22 cellular contexts compared by ENCODE assay signal in genomic region chr6:37704066-37704465, GRCh38.
"Had no signal": no experiment of that assay in that cellular context is flagged by ENCODE, and none has a peak within 500 bp of the region (broad histone marks: within the 10 kb centered on the region; RNA-seq: fewer than 3 reads in every experiment).

No MANE protein-coding gene starts in this region.

- H3K36me3 ChIP-seq: breast epithelium, left lung, vagina had no signal

- ATAC-seq: left lung; natural killer cell treated with Interleukin-12 subunit alpha and Interleukin-12 subunit beta and Interleukin-15 and Interleukin-18, amount 100 ng/mL, for 72 hours; WTC11 had no signal

- H3K9me3 Mint-ChIP-seq: activated naive CD8-positive, alpha-beta T cell treated with anti-CD3 and anti-CD28 coated beads, Interleukin-2, amount 10 ng/mL, durations not matched to agents 7 days and 5 days; central memory CD8-positive, alpha-beta T cell; natural killer cell treated with Interleukin-12 subunit alpha and Interleukin-12 subunit beta and Interleukin-15 and Interleukin-18, amount 100 ng/mL, for 72 hours; stimulated activated naive B cell treated with anti-CD40 and anti-IgM and Interleukin-4, amounts not matched to agents 10 μg/mL and 1 μg/mL and 100 μg/mL, for 72 hours; WTC11 had no signal

- H3K36me3 Mint-ChIP-seq: activated naive CD8-positive, alpha-beta T cell treated with anti-CD3 and anti-CD28 coated beads, Interleukin-2, amount 10 ng/mL, durations not matched to agents 7 days and 5 days; immature natural killer cell; natural killer cell treated with Interleukin-12 subunit alpha and Interleukin-12 subunit beta and Interleukin-15 and Interleukin-18, amount 100 ng/mL, for 72 hours; stimulated activated naive B cell treated with anti-CD40 and anti-IgM and Interleukin-4, amounts not matched to agents 10 μg/mL and 1 μg/mL and 100 μg/mL, for 72 hours; WTC11 had no signal

- H3K27ac ChIP-seq: left lung had no signal

- H3K79me2 ChIP-seq: hepatocyte had no signal

- H3K4me1 ChIP-seq: breast epithelium had no signal

- H3K9me3 ChIP-seq: breast epithelium, left lung, vagina had no signal

- H3K27ac Mint-ChIP-seq: activated naive CD8-positive, alpha-beta T cell treated with anti-CD3 and anti-CD28 coated beads, Interleukin-2, amount 10 ng/mL, durations not matched to agents 7 days and 5 days had no signal

- H3K4me3 ChIP-seq: hepatocyte, left lung, lung had no signal

- DNase-seq: activated gamma-delta T cell treated with Interleukin-2 at 50 U/mL for 16 hours; activated naive CD8-positive, alpha-beta T cell treated with anti-CD3 and anti-CD28 coated beads, Interleukin-2, amount 10 ng/mL, durations not matched to agents 7 days and 5 days; activated T-cell treated with anti-CD3 and anti-CD28 coated beads, Interleukin-2, amount 50 U/mL, for 1 hour; amniotic stem cell; effector memory CD4-positive, alpha-beta T cell; foreskin melanocyte; glutamatergic neuron; immature natural killer cell; left lung; midbrain; retina; stimulated activated CD4-positive, alpha-beta T cell treated with anti-CD3 and anti-CD28 coated beads, Interleukin-2, amount 100 ng/mL, for 48 hours; stimulated activated CD8-positive, alpha-beta memory T cell treated with anti-CD3 and anti-CD28 coated beads, Interleukin-4, amount 100 ng/mL, for 48 hours; stimulated activated naive B cell treated with anti-CD40 and anti-IgM and Interleukin-4, amounts not matched to agents 10 μg/mL and 1 μg/mL and 100 μg/mL, for 72 hours; trophoblast cell had no signal

- H3K27me3 ChIP-seq: breast epithelium, vagina had no signal
